ENCODE assay signal across 30 cellular contexts in the genomic region with DNA sequence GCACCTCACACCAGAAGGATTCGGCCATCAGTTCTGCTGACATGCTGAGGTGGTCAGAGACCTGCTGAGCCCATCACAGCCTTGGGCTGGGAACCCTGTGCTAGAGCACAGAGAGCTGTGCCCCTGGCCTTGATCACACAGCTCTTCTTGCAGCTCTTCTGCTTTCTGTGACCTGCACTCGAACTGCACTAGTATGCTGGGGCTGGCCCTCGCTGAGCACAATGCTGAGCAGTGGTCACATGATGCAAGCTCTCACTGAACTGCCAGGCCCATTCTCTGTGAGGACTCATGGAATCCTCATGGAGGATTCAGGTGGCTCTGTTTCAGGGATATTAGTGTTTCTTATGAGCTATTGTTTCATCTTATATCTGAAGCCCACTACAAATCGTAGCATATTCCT.
"Had no signal": no experiment of that assay in that cellular context is flagged by ENCODE, and none has a peak within 500 bp of the region (broad histone marks: within the 10 kb centered on the region; RNA-seq: fewer than 3 reads in every experiment).

No MANE protein-coding gene starts in this region.

- H3K27ac ChIP-seq: Peyer's patch, WERI-Rb-1 had no signal

- DNase-seq: activated CD4-positive, alpha-beta T cell treated with anti-CD3 and anti-CD28 coated beads for 36 hours; activated CD4-positive, alpha-beta T cell treated with anti-CD3 and anti-CD28 coated beads, Interleukin-2, amount 10 ng/mL, durations not matched to agents 7 days and 5 days; activated CD4-positive, alpha-beta T cell treated with anti-CD3 and anti-CD28 coated beads, Interleukin-2, amount 50 U/mL, for 48 hours; activated CD8-positive, alpha-beta memory T cell treated with anti-CD3 and anti-CD28 coated beads, Interleukin-2, amount 50 U/mL, for 4 hours; activated CD8-positive, alpha-beta T cell treated with anti-CD3 and anti-CD28 coated beads, Interleukin-2, amount 10 ng/mL, durations not matched to agents 7 days and 5 days; activated naive CD4-positive, alpha-beta T cell treated with anti-CD3 and anti-CD28 coated beads, Interleukin-2, amount 10 ng/mL, durations not matched to agents 7 days and 5 days; activated naive CD8-positive, alpha-beta T cell treated with anti-CD3 and anti-CD28 coated beads, Interleukin-2, amount 50 U/mL, for 24 hours; activated T-cell treated with anti-CD3 and anti-CD28 coated beads for 4 hours; activated T-cell treated with anti-CD3 and anti-CD28 coated beads, Interleukin-2, amount 50 U/mL, for 4 hours; anterior cingulate cortex; caudate nucleus; cerebellar nuclear complex; NCI-H1105; NCI-H1417 treated with DMSO at 0.1 percent for 48 hours; NCI-H187 treated with DMSO at 0.1 percent for 48 hours; NCI-H2107; NCI-H2171; NCI-H510A; NCI-H526; NCI-H748 treated with DMSO at 0.1 percent for 48 hours; NK-92 treated with Interleukin-12 subunit alpha and Interleukin-12 subunit beta, amount 100 ng/mL, for 24 hours; PC-3; Peyer's patch; RPMI8226; SW 1271; T-helper 1 cell; T-helper 2 cell; T-helper 9 cell; WERI-Rb-1 had no signal

- H3K9me3 ChIP-seq: Peyer's patch had no signal

- H3K4me1 ChIP-seq: Peyer's patch had no signal

- H3K4me3 ChIP-seq: K562, Peyer's patch had no signal

- H3K27me3 ChIP-seq: Peyer's patch had no signal
